ENCODE assay signal across 8 cellular contexts in genomic region chr1:220089650-220090556, GRCh38. TPM values are rescaled to one million over a fixed set of nuclear protein-coding genes. Genes with fewer than 3 reads are reported as not detected.
DNase-seq lines count a peak whose midpoint lies in the region; ATAC-seq lines count a peak whose summit lies in the region.

TSS of gene BPNT1 (minus strand) at chr1:220089788. CDS start at chr1:220079846, 9,942 bp downstream.

- H3K27me3 Mint-ChIP-seq in activated CD4-positive, alpha-beta T cell treated with anti-CD3 and anti-CD28 coated beads, Interleukin-2, amount 10 ng/mL, durations not matched to agents 7 days and 5 days = no peaks in the 10 kb centered on the region

- no peaks in the 10 kb centered on the region for H3K36me3 Mint-ChIP-seq in activated CD4-positive, alpha-beta T cell treated with anti-CD3 and anti-CD28 coated beads, Interleukin-2, amount 10 ng/mL, durations not matched to agents 7 days and 5 days (ENCODE audit: low read depth)

- peaks cover 19% of the 10 kb centered on the region for H3K4me1 Mint-ChIP-seq in activated CD4-positive, alpha-beta T cell treated with anti-CD3 and anti-CD28 coated beads, Interleukin-2, amount 10 ng/mL, durations not matched to agents 7 days and 5 days

- no peaks in the 10 kb centered on the region for H3K9me3 Mint-ChIP-seq in activated CD4-positive, alpha-beta T cell treated with anti-CD3 and anti-CD28 coated beads, Interleukin-2, amount 10 ng/mL, durations not matched to agents 7 days and 5 days

- DNase-seq in C1 segment of cervical spinal cord (lab: John Stamatoyannopoulos, UW) = peak; percentile 21 to 97 (median 88)
- peak; percentile 98 for DNase-seq in NCI-H69 (lab: John Stamatoyannopoulos, UW)
- DNase-seq in activated CD4-positive, alpha-beta T cell treated with anti-CD3 and anti-CD28 coated beads, Interleukin-2, amount 10 ng/mL, durations not matched to agents 7 days and 5 days = peak; percentile 98
- peak; percentile 96 for DNase-seq in dedifferentiated amniotic fluid mesenchymal stem cell (ENCODE audit: extremely low spot score)
- DNase-seq in left lobe of liver (ENCODE audit: low spot score) = peak; percentile 98
- DNase-seq in stimulated activated CD4-positive, alpha-beta T cell treated with anti-CD3 and anti-CD28 coated beads, Interleukin-2, amount 100 ng/mL, for 4 hours (ENCODE audit: low read depth) = peak; percentile 96

- H3K27ac Mint-ChIP-seq in activated CD4-positive, alpha-beta T cell treated with anti-CD3 and anti-CD28 coated beads, Interleukin-2, amount 10 ng/mL, durations not matched to agents 7 days and 5 days = peak within 1 kb of the TSS; percentile 90

- peak; percentile 43 for ATAC-seq in GM19328 (IDR thresholded peaks at IDR 0.05; ENCODE audit: unreplicated experiment)
- peak; percentile 57 for ATAC-seq in HG03520 (IDR thresholded peaks at IDR 0.05; ENCODE audit: unreplicated experiment)
- peak; percentile 77 for ATAC-seq in left lobe of liver

- POLR2A ChIA-PET in activated CD4-positive, alpha-beta T cell treated with anti-CD3 and anti-CD28 coated beads, Interleukin-2, amount 10 ng/mL, durations not matched to agents 7 days and 5 days (lab: Charles Lee) = interaction anchor here (0.5 to 0.6 kb wide), 2 partner anchors 37 to 69 kb away, joined by 3 to 6 read pairs; no protein-coding TSS in a partner anchor

- peak within 1 kb of the TSS; percentile 87 for H3K4me3 Mint-ChIP-seq in activated CD4-positive, alpha-beta T cell treated with anti-CD3 and anti-CD28 coated beads, Interleukin-2, amount 10 ng/mL, durations not matched to agents 7 days and 5 days

- CTCF ChIA-PET in activated CD4-positive, alpha-beta T cell treated with anti-CD3 and anti-CD28 coated beads, Interleukin-2, amount 10 ng/mL, durations not matched to agents 7 days and 5 days (lab: Charles Lee) = interaction anchor here (0.5 to 1.5 kb wide), 9 partner anchors 16 to 105 kb away, joined by 3 to 10 read pairs (median 4); no protein-coding TSS in a partner anchor

RNA-seq across cellular contexts. Expression of gene BPNT1, which starts in this region (rescaled TPM):
- 10 to 100 TPM; 23.4 to 23.8 TPM for total RNA-seq in activated CD4-positive, alpha-beta T cell treated with anti-CD3 and anti-CD28 coated beads, Interleukin-2, amount 10 ng/mL, durations not matched to agents 7 days and 5 days
- 17.9 TPM for total RNA-seq in left lobe of liver

Comparison
In these comparisons a context has a peak if more than half of its experiments do, and no peak if none do; other contexts are left out.
1. Peak in every context shown above with its lines: DNase-seq and ATAC-seq.